In the genomic region with DNA sequence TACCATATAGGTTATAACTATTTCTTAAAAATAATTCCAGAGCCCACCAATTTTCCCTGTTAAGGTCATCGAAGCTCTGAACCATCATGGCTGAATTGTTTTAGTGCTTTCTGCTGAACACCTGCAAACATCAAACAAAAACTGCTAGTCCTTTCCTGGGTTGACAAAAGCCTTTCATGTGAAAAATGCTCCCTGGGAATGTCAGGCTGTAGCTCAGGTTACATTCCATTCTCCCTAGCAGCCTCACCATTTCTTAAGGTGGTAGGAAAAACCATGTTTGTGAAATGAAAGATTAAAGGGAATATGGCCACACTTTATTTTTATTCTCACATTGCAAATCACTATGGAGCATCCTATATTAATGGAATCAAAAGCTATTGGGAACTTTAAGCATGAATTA, we compare ENCODE assay signal across 18 cellular contexts. TPM values are rescaled to one million over a fixed set of nuclear protein-coding genes. Genes with fewer than 3 reads are reported as not detected.
DNase-seq lines count a peak whose midpoint lies in the region; TF ChIP-seq lines count a peak whose summit lies in the region.
"Had no signal": no experiment of that assay in that cellular context is flagged by ENCODE, and none has a peak within 500 bp of the region (broad histone marks: within the 10 kb centered on the region; RNA-seq: fewer than 3 reads in every experiment).

No MANE protein-coding gene starts in this region.

- no peak overlapping the region for H3K27ac ChIP-seq in BLaER1 treated with 17β-estradiol and CSF1 and Interleukin-3, amounts not matched to agents 10 nM and 100 nM
- H3K27ac ChIP-seq: colonic mucosa had no signal

- peaks cover 36% of the 10 kb centered on the region for H3K27me3 Mint-ChIP-seq in activated naive CD4-positive, alpha-beta T cell treated with anti-CD3 and anti-CD28 coated beads for 36 hours (ENCODE audit: low read depth)

- CTCF ChIA-PET in activated naive CD4-positive, alpha-beta T cell treated with anti-CD3 and anti-CD28 coated beads for 36 hours (lab: Charles Lee): no interaction called here

- H3K9me3 ChIP-seq in BLaER1 treated with 17β-estradiol and CSF1 and Interleukin-3, amounts not matched to agents 10 nM and 100 nM (replicated peaks in 1 of 11): no peaks in the 10 kb centered on the region
- H3K9me3 ChIP-seq: colonic mucosa had no signal

- peaks cover 0 to 76% (median 42%) of the 10 kb centered on the region in 11 experiments; a peak in 10 of 22 replicates for H4K20me1 ChIP-seq in BLaER1 treated with 17β-estradiol and CSF1 and Interleukin-3, amounts not matched to agents 10 nM and 100 nM

- H3K9ac ChIP-seq in BLaER1 treated with 17β-estradiol and CSF1 and Interleukin-3, amounts not matched to agents 10 nM and 100 nM: peak overlapping the region in 4 of 11 experiments; percentile 28 to 96 (median 38); a peak in 5 of 22 replicates

- peak; percentile 26; the same call in 1 of the 2 replicates for TF ChIP-seq EP300 in Ishikawa (IDR thresholded peaks at IDR 0.05; ENCODE audit: borderline replicate concordance)

- peaks cover 6% of the 10 kb centered on the region for H3K4me1 Mint-ChIP-seq in activated naive CD4-positive, alpha-beta T cell treated with anti-CD3 and anti-CD28 coated beads for 36 hours (ENCODE audit: low read depth)
- H3K4me1 Mint-ChIP-seq: stimulated activated effector memory CD8-positive, alpha-beta T cell treated with anti-CD3 and anti-CD28 coated beads, Interleukin-12 subunit alpha, Interleukin-12 subunit beta, amount 100 ng/mL, for 72 hours had no signal

- H3K4me1 ChIP-seq in BLaER1 treated with 17β-estradiol and CSF1 and Interleukin-3, amounts not matched to agents 10 nM and 100 nM: peaks cover 21 to 70% (median 63%) of the 10 kb centered on the region in 10 experiments
- H3K4me1 ChIP-seq: colonic mucosa had no signal

- DNase-seq in SHP77 treated with DMSO at 0.1 percent for 48 hours (lab: John Stamatoyannopoulos, UW): peak; percentile 81
- DNase-seq in iris pigment epithelial cell (ENCODE audit: low read depth): peak; percentile 15
- no peak for DNase-seq in activated naive CD4-positive, alpha-beta T cell treated with anti-CD3 and anti-CD28 coated beads for 36 hours
- DNase-seq in NCI-H2029 (lab: John Stamatoyannopoulos, UW): no peak
- DNase-seq in foreskin fibroblast: no peak
- DNase-seq in mucosa of gallbladder (ENCODE audit: low spot score): no peak
- DNase-seq: activated CD4-positive, CD25-positive, alpha-beta regulatory T cell; activated CD8-positive, alpha-beta memory T cell treated with anti-CD3 and anti-CD28 coated beads, Interleukin-2, amount 50 U/mL, for 4 hours; activated naive CD8-positive, alpha-beta T cell treated with anti-CD3 and anti-CD28 coated beads, Interleukin-2, amount 50 U/mL, for 24 hours; colonic mucosa; midbrain; NCI-H1694; posterior cingulate gyrus; stimulated activated CD4-positive, alpha-beta T cell treated with anti-CD3 and anti-CD28 coated beads, Interleukin-4, amount 100 ng/mL, for 24 hours had no signal

- H3K27ac Mint-ChIP-seq in activated naive CD4-positive, alpha-beta T cell treated with anti-CD3 and anti-CD28 coated beads for 36 hours: no peak overlapping the region
- H3K27ac Mint-ChIP-seq: activated naive CD8-positive, alpha-beta T cell treated with anti-CD3 and anti-CD28 coated beads, Interleukin-2, amount 50 U/mL, for 24 hours; stimulated activated effector memory CD8-positive, alpha-beta T cell treated with anti-CD3 and anti-CD28 coated beads, Interleukin-12 subunit alpha, Interleukin-12 subunit beta, amount 100 ng/mL, for 72 hours had no signal

- TF ChIP-seq CTCF in foreskin fibroblast (IDR thresholded peaks at IDR 0.05; ENCODE audit: low read depth, low read length): no peak

- H3K9me3 Mint-ChIP-seq in activated naive CD4-positive, alpha-beta T cell treated with anti-CD3 and anti-CD28 coated beads for 36 hours: no peaks in the 10 kb centered on the region
- H3K9me3 Mint-ChIP-seq: activated naive CD8-positive, alpha-beta T cell treated with anti-CD3 and anti-CD28 coated beads, Interleukin-2, amount 50 U/mL, for 24 hours; stimulated activated effector memory CD8-positive, alpha-beta T cell treated with anti-CD3 and anti-CD28 coated beads, Interleukin-12 subunit alpha, Interleukin-12 subunit beta, amount 100 ng/mL, for 72 hours had no signal

- no peaks in the 10 kb centered on the region for H3K36me3 Mint-ChIP-seq in activated naive CD4-positive, alpha-beta T cell treated with anti-CD3 and anti-CD28 coated beads for 36 hours (ENCODE audit: low read depth)
- H3K36me3 Mint-ChIP-seq: stimulated activated effector memory CD8-positive, alpha-beta T cell treated with anti-CD3 and anti-CD28 coated beads, Interleukin-12 subunit alpha, Interleukin-12 subunit beta, amount 100 ng/mL, for 72 hours had no signal

- peaks cover 20 to 85% (median 54%) of the 10 kb centered on the region in 11 experiments; a peak in 19 of 22 replicates for H3K36me3 ChIP-seq in BLaER1 treated with 17β-estradiol and CSF1 and Interleukin-3, amounts not matched to agents 10 nM and 100 nM
- H3K36me3 ChIP-seq: colonic mucosa had no signal

- H3K4me2 ChIP-seq in BLaER1 treated with 17β-estradiol and CSF1 and Interleukin-3, amounts not matched to agents 10 nM and 100 nM: peak overlapping the region; percentile 53 to 99 (median 93); a peak in 20 of 22 replicates

- TF ChIP-seq RAD21 in Ishikawa (IDR thresholded peaks at IDR 0.05; ENCODE audit: low read depth): no peak

- H3K4me3 Mint-ChIP-seq in activated naive CD4-positive, alpha-beta T cell treated with anti-CD3 and anti-CD28 coated beads for 36 hours: no peak overlapping the region
- H3K4me3 Mint-ChIP-seq: activated naive CD8-positive, alpha-beta T cell treated with anti-CD3 and anti-CD28 coated beads, Interleukin-2, amount 50 U/mL, for 24 hours; stimulated activated effector memory CD8-positive, alpha-beta T cell treated with anti-CD3 and anti-CD28 coated beads, Interleukin-12 subunit alpha, Interleukin-12 subunit beta, amount 100 ng/mL, for 72 hours had no signal

- intact Hi-C loops in activated naive CD4-positive, alpha-beta T cell treated with anti-CD3 and anti-CD28 coated beads for 36 hours (cut with micrococcal nuclease): loop anchor here (10.0 kb wide), 2 partner anchors 868 to 992 kb away; no protein-coding TSS in a partner anchor

- H3K4me3 ChIP-seq in BLaER1 treated with 17β-estradiol and CSF1 and Interleukin-3, amounts not matched to agents 10 nM and 100 nM: peak overlapping the region in 4 of 10 experiments; percentile 42 to 75 (median 72); a peak in 6 of 20 replicates
- H3K4me3 ChIP-seq in foreskin fibroblast (ENCODE audit: low read depth in 1 of 2, low read length in 2 of 2): no peak overlapping the region
- H3K4me3 ChIP-seq: colonic mucosa had no signal

- H3K27me3 ChIP-seq in BLaER1 treated with 17β-estradiol and CSF1 and Interleukin-3, amounts not matched to agents 10 nM and 100 nM: no peaks in the 10 kb centered on the region
- H3K27me3 ChIP-seq: colonic mucosa had no signal

TF ChIP-seq in Ishikawa, 13 proteins besides CTCF, POLR2A, EP300 and RAD21:
- TF ChIP-seq ZBTB7A (IDR thresholded peaks at IDR 0.05; ENCODE audit: low read depth): no peak
- no peak for TF ChIP-seq FOXM1 (IDR thresholded peaks at IDR 0.05; ENCODE audit: borderline replicate concordance, low read depth)
- TF ChIP-seq, protein P1, sequence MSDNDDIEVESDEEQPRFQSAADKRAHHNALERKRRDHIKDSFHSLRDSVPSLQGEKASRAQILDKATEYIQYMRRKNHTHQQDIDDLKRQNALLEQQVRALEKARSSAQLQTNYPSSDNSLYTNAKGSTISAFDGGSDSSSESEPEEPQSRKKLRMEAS (IDR thresholded peaks at IDR 0.05): 0 out of 2 replicates have a peak, but pooled peaks have one; percentile 20
- peak; percentile 87 for TF ChIP-seq TEAD4 (IDR thresholded peaks at IDR 0.05)
- no peak for TF ChIP-seq CREB1 (IDR thresholded peaks at IDR 0.05; ENCODE audit: low read depth)
- TF ChIP-seq EGR1 (IDR thresholded peaks at IDR 0.05): no peak
- 0 out of 2 replicates have a peak, but pooled peaks have one; percentile 27 for TF ChIP-seq YY1 (IDR thresholded peaks at IDR 0.05; ENCODE audit: low read depth)
- peak; percentile 63 for TF ChIP-seq TCF12 (IDR thresholded peaks at IDR 0.05; ENCODE audit: low read depth)

RNA-seq across cellular contexts. Expression of a gene that starts 5.7 kb away (rescaled TPM):
- total RNA-seq in activated naive CD4-positive, alpha-beta T cell treated with anti-CD3 and anti-CD28 coated beads for 36 hours: under 1 TPM; 0.49 to 0.91 TPM
- total RNA-seq in mucosa of gallbladder: 44.5 TPM
- total RNA-seq: HepG2 had no signal

Comparison
In these comparisons a context has a peak if more than half of its experiments do, and no peak if none do; other contexts are left out.
1. DNase-seq: peak in SHP77 treated with DMSO at 0.1 percent for 48 hours (single experiment) and iris pigment epithelial cell (single experiment); none in activated naive CD4-positive, alpha-beta T cell treated with anti-CD3 and anti-CD28 coated beads for 36 hours (single experiment), NCI-H2029 (single experiment), foreskin fibroblast (0 of 2) and mucosa of gallbladder (single experiment).
2. RNA of a gene that starts 5.7 kb away (total RNA-seq): 44.5 TPM in mucosa of gallbladder (single experiment); 0.49 to 0.91 TPM in activated naive CD4-positive, alpha-beta T cell treated with anti-CD3 and anti-CD28 coated beads for 36 hours; every median in the first group is over 10 times any median in the second.